ENCODE assay signal across 8 cellular contexts in the genomic region with DNA sequence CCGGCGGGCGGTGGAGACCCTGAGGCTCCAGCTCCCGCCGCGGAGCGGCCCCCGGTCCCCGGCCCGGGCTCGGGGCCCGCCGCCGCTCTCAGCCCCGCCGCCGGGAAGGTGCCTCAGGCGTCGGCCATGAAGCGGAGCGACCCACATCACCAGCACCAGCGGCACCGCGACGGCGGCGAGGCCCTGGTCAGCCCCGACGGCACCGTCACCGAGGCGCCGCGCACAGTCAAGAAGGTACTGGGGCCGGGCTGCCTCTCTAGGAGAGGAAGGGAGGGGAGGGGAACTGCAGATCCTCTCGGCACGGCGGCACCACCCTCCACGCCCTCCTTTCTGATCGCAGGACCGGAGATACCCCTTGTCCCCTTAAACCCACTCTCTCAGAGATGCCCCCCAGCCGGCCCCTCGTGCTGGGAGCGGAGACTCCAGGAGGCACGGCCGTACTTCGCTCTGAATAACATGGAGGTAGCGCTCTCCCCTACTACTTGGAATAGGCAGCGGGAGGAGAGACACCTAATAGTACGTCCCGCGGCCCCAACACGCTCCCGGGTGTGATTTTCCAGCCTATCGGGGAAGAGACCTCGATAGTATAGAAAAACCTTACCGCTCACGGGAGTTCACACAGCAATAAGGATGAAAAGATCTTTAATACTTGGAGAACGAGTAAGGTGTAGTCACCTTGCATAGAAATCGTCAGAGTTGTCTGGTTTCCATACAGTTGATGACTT. TPM values are rescaled to one million over a fixed set of nuclear protein-coding genes. Genes with fewer than 3 reads are reported as not detected.
DNase-seq lines count a peak whose midpoint lies in the region; ATAC-seq, FAIRE-seq and TF ChIP-seq lines count a peak whose summit lies in the region.

No MANE protein-coding gene starts in this region.

- DNase-seq in COR-L47 (lab: John Stamatoyannopoulos, UW) (peak; percentile 39), HPDE6-E6E7 (ENCODE audit: extremely low spot score) (peak; percentile 39), SHP77 (lab: John Stamatoyannopoulos, UW) (peak; percentile 38 to 56), head of caudate nucleus (peak; percentile 38 to 79 (median 60)), pancreas (peak; percentile 47 to 88 (median 70)), type B pancreatic cell (ENCODE audit: extremely low spot score, unreplicated experiment) (peak; percentile 77)
- DNase-seq in activated naive CD4-positive, alpha-beta T cell treated with anti-CD3 and anti-CD28 coated beads, Interleukin-2, amount 10 ng/mL, durations not matched to agents 7 days and 5 days = peak; percentile 73

- peak overlapping the region; percentile 92 for H3K4me3 Mint-ChIP-seq in activated naive CD4-positive, alpha-beta T cell treated with anti-CD3 and anti-CD28 coated beads, Interleukin-2, amount 10 ng/mL, durations not matched to agents 7 days and 5 days
- H3K4me3 Mint-ChIP-seq in type B pancreatic cell = peak overlapping the region; percentile 94

- peak overlapping the region; percentile 59 to 97 (median 90) for H3K4me3 ChIP-seq in pancreas

- peak overlapping the region; percentile 61 to 97 (median 92) for H3K27ac ChIP-seq in pancreas

- H3K4me1 ChIP-seq in pancreas = peaks cover 4 to 25% (median 22%) of the 10 kb centered on the region in 3 donors

- intact Hi-C loops in head of caudate nucleus (cut with DNase I) (loop anchor here (5.0 to 10.0 kb wide), 2 partner anchors 42 to 389 kb away; a partner anchor contains a TSS), pancreas (cut with DNase I) (no loop called here)

- no peak for FAIRE-seq in pancreas (lab: Jason Lieb, UNC)

- CTCF ChIA-PET in activated naive CD4-positive, alpha-beta T cell treated with anti-CD3 and anti-CD28 coated beads, Interleukin-2, amount 10 ng/mL, durations not matched to agents 7 days and 5 days (lab: Charles Lee) = interaction anchor here (0.8 to 8.7 kb wide), 4 partner anchors 46 to 143 kb away, joined by 3 to 185 read pairs (median 6); no protein-coding TSS in a partner anchor

- H3K27ac Mint-ChIP-seq in activated naive CD4-positive, alpha-beta T cell treated with anti-CD3 and anti-CD28 coated beads, Interleukin-2, amount 10 ng/mL, durations not matched to agents 7 days and 5 days = peak overlapping the region; percentile 84
- peak overlapping the region; percentile 94 for H3K27ac Mint-ChIP-seq in type B pancreatic cell

- no peaks in the 10 kb centered on the region for H3K9me3 Mint-ChIP-seq in activated naive CD4-positive, alpha-beta T cell treated with anti-CD3 and anti-CD28 coated beads, Interleukin-2, amount 10 ng/mL, durations not matched to agents 7 days and 5 days
- no peaks in the 10 kb centered on the region for H3K9me3 Mint-ChIP-seq in type B pancreatic cell

- H3K4me1 Mint-ChIP-seq in activated naive CD4-positive, alpha-beta T cell treated with anti-CD3 and anti-CD28 coated beads, Interleukin-2, amount 10 ng/mL, durations not matched to agents 7 days and 5 days = peaks cover 36% of the 10 kb centered on the region
- H3K4me1 Mint-ChIP-seq in type B pancreatic cell (ENCODE audit: unreplicated experiment) = peaks cover 31% of the 10 kb centered on the region

- no peaks in the 10 kb centered on the region for H3K27me3 ChIP-seq in pancreas

- H3K9me3 ChIP-seq in pancreas = no peaks in the 10 kb centered on the region

- no peak for TF ChIP-seq CTCF in pancreas (IDR thresholded peaks at IDR 0.05)
- no peak for TF ChIP-seq CTCF in type B pancreatic cell (conservative IDR thresholded peaks at IDR 0.05)

- H3K36me3 Mint-ChIP-seq in activated naive CD4-positive, alpha-beta T cell treated with anti-CD3 and anti-CD28 coated beads, Interleukin-2, amount 10 ng/mL, durations not matched to agents 7 days and 5 days = no peaks in the 10 kb centered on the region
- no peaks in the 10 kb centered on the region for H3K36me3 Mint-ChIP-seq in type B pancreatic cell

- WGBS in pancreas, 2 donors = 1% methylated on average over 48 to 60 of the region's 60 CpGs

- no peaks in the 10 kb centered on the region for H3K36me3 ChIP-seq in pancreas

- peaks cover 4% of the 10 kb centered on the region for H3K27me3 Mint-ChIP-seq in activated naive CD4-positive, alpha-beta T cell treated with anti-CD3 and anti-CD28 coated beads, Interleukin-2, amount 10 ng/mL, durations not matched to agents 7 days and 5 days
- no peaks in the 10 kb centered on the region for H3K27me3 Mint-ChIP-seq in type B pancreatic cell

- ATAC-seq in GM21367 (IDR thresholded peaks at IDR 0.05; ENCODE audit: unreplicated experiment) = peak; percentile 29
- ATAC-seq in pancreas = peak; percentile 35 to 58 (median 43)

RNA-seq across cellular contexts. Expression of a gene that starts 0.5 kb away (rescaled TPM):
- total RNA-seq in pancreas (10 to 100 TPM; 11.5 to 16.8 (median 13.7) TPM), type B pancreatic cell (ENCODE audit: low replicate concordance) (15.7 and 27.8 TPM in 2 replicates)
- 1 to 10 TPM; 5.1 to 8.7 TPM for polyA plus RNA-seq in pancreas

RNA-seq across cellular contexts. Expression of a gene that starts 36.9 kb away (rescaled TPM):
- total RNA-seq in pancreas (10 to 100 TPM in 1 of 6 donors, 1 to 10 TPM in 5; 2.6 to 13.4 (median 4.3) TPM), type B pancreatic cell (ENCODE audit: low replicate concordance) (38.6 and 94.9 TPM in 2 replicates)
- 1 to 10 TPM; 4.0 to 6.9 TPM for polyA plus RNA-seq in pancreas

Comparison
In these comparisons a context has a peak if more than half of its experiments do, and no peak if none do; other contexts are left out.
1. Peak in every context shown above with its lines: DNase-seq, ATAC-seq, H3K4me3 ChIP-seq and H3K27ac ChIP-seq.